ENCODE assay signal across 1 cellular context in genomic region chr22:50569041-50569459, GRCh38.
TF ChIP-seq lines count a peak whose summit lies in the region.

No MANE protein-coding gene starts in this region.

TF ChIP-seq in liver, 16 proteins besides CTCF, POLR2A, EP300 and RAD21 (continued from another document):
- TF ChIP-seq, protein P1, sequence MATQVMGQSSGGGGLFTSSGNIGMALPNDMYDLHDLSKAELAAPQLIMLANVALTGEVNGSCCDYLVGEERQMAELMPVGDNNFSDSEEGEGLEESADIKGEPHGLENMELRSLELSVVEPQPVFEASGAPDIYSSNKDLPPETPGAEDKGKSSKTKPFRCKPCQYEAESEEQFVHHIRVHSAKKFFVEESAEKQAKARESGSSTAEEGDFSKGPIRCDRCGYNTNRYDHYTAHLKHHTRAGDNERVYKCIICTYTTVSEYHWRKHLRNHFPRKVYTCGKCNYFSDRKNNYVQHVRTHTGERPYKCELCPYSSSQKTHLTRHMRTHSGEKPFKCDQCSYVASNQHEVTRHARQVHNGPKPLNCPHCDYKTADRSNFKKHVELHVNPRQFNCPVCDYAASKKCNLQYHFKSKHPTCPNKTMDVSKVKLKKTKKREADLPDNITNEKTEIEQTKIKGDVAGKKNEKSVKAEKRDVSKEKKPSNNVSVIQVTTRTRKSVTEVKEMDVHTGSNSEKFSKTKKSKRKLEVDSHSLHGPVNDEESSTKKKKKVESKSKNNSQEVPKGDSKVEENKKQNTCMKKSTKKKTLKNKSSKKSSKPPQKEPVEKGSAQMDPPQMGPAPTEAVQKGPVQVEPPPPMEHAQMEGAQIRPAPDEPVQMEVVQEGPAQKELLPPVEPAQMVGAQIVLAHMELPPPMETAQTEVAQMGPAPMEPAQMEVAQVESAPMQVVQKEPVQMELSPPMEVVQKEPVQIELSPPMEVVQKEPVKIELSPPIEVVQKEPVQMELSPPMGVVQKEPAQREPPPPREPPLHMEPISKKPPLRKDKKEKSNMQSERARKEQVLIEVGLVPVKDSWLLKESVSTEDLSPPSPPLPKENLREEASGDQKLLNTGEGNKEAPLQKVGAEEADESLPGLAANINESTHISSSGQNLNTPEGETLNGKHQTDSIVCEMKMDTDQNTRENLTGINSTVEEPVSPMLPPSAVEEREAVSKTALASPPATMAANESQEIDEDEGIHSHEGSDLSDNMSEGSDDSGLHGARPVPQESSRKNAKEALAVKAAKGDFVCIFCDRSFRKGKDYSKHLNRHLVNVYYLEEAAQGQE (IDR thresholded peaks at IDR 0.05), result no peak
- TF ChIP-seq NR2F2 (IDR thresholded peaks at IDR 0.05) (no peak), EGR1 (IDR thresholded peaks at IDR 0.05; ENCODE audit: low read depth in 2 of 2) (no peak), RXRA (IDR thresholded peaks at IDR 0.05) (peak; percentile 75 to 88), JUND (IDR thresholded peaks at IDR 0.05) (peak in 1 of 2 donors; percentile 51), MAX (IDR thresholded peaks at IDR 0.05) (no peak), FOXA1 (IDR thresholded peaks at IDR 0.05) (no peak)
- TF ChIP-seq, protein P2, sequence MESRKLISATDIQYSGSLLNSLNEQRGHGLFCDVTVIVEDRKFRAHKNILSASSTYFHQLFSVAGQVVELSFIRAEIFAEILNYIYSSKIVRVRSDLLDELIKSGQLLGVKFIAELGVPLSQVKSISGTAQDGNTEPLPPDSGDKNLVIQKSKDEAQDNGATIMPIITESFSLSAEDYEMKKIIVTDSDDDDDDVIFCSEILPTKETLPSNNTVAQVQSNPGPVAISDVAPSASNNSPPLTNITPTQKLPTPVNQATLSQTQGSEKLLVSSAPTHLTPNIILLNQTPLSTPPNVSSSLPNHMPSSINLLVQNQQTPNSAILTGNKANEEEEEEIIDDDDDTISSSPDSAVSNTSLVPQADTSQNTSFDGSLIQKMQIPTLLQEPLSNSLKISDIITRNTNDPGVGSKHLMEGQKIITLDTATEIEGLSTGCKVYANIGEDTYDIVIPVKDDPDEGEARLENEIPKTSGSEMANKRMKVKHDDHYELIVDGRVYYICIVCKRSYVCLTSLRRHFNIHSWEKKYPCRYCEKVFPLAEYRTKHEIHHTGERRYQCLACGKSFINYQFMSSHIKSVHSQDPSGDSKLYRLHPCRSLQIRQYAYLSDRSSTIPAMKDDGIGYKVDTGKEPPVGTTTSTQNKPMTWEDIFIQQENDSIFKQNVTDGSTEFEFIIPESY (IDR thresholded peaks at IDR 0.05), result no peak
